ENCODE assay signal across 1 cellular context in the genomic region with DNA sequence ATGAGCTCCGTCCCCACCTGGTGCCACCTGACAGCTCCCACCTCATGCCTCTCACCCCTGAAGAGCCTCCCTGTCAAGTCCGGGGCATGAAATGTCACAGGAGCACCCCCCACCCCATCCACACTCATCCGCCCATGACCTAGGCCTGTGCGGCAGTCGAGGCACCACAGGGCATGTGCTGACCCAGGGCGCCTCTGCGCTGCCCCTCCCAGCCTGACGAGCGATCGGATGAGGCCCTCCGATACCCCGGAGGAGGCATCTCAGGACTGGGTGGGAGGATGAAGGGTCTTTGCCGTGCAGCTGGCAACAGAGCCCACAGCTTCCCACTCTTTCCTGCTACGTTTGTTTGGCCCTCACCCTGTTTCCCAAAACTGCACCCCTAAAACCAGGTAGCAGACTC.
TF ChIP-seq lines count a peak whose summit lies in the region.

No MANE protein-coding gene starts in this region.

TF ChIP-seq in H1, 55 proteins besides CTCF, POLR2A, EP300 and RAD21 (continued from another document):
- TF ChIP-seq, protein P1, sequence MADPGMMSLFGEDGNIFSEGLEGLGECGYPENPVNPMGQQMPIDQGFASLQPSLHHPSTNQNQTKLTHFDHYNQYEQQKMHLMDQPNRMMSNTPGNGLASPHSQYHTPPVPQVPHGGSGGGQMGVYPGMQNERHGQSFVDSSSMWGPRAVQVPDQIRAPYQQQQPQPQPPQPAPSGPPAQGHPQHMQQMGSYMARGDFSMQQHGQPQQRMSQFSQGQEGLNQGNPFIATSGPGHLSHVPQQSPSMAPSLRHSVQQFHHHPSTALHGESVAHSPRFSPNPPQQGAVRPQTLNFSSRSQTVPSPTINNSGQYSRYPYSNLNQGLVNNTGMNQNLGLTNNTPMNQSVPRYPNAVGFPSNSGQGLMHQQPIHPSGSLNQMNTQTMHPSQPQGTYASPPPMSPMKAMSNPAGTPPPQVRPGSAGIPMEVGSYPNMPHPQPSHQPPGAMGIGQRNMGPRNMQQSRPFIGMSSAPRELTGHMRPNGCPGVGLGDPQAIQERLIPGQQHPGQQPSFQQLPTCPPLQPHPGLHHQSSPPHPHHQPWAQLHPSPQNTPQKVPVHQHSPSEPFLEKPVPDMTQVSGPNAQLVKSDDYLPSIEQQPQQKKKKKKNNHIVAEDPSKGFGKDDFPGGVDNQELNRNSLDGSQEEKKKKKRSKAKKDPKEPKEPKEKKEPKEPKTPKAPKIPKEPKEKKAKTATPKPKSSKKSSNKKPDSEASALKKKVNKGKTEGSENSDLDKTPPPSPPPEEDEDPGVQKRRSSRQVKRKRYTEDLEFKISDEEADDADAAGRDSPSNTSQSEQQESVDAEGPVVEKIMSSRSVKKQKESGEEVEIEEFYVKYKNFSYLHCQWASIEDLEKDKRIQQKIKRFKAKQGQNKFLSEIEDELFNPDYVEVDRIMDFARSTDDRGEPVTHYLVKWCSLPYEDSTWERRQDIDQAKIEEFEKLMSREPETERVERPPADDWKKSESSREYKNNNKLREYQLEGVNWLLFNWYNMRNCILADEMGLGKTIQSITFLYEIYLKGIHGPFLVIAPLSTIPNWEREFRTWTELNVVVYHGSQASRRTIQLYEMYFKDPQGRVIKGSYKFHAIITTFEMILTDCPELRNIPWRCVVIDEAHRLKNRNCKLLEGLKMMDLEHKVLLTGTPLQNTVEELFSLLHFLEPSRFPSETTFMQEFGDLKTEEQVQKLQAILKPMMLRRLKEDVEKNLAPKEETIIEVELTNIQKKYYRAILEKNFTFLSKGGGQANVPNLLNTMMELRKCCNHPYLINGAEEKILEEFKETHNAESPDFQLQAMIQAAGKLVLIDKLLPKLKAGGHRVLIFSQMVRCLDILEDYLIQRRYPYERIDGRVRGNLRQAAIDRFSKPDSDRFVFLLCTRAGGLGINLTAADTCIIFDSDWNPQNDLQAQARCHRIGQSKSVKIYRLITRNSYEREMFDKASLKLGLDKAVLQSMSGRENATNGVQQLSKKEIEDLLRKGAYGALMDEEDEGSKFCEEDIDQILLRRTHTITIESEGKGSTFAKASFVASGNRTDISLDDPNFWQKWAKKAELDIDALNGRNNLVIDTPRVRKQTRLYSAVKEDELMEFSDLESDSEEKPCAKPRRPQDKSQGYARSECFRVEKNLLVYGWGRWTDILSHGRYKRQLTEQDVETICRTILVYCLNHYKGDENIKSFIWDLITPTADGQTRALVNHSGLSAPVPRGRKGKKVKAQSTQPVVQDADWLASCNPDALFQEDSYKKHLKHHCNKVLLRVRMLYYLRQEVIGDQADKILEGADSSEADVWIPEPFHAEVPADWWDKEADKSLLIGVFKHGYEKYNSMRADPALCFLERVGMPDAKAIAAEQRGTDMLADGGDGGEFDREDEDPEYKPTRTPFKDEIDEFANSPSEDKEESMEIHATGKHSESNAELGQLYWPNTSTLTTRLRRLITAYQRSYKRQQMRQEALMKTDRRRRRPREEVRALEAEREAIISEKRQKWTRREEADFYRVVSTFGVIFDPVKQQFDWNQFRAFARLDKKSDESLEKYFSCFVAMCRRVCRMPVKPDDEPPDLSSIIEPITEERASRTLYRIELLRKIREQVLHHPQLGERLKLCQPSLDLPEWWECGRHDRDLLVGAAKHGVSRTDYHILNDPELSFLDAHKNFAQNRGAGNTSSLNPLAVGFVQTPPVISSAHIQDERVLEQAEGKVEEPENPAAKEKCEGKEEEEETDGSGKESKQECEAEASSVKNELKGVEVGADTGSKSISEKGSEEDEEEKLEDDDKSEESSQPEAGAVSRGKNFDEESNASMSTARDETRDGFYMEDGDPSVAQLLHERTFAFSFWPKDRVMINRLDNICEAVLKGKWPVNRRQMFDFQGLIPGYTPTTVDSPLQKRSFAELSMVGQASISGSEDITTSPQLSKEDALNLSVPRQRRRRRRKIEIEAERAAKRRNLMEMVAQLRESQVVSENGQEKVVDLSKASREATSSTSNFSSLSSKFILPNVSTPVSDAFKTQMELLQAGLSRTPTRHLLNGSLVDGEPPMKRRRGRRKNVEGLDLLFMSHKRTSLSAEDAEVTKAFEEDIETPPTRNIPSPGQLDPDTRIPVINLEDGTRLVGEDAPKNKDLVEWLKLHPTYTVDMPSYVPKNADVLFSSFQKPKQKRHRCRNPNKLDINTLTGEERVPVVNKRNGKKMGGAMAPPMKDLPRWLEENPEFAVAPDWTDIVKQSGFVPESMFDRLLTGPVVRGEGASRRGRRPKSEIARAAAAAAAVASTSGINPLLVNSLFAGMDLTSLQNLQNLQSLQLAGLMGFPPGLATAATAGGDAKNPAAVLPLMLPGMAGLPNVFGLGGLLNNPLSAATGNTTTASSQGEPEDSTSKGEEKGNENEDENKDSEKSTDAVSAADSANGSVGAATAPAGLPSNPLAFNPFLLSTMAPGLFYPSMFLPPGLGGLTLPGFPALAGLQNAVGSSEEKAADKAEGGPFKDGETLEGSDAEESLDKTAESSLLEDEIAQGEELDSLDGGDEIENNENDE (IDR thresholded peaks at IDR 0.05; ENCODE audit: insufficient replicate concordance, low read length) = no peak
- no peak for TF ChIP-seq TCF12 (IDR thresholded peaks at IDR 0.05; ENCODE audit: low read depth, low read length)
- TF ChIP-seq SP4 (IDR thresholded peaks at IDR 0.05; ENCODE audit: low read length) = no peak
- TF ChIP-seq, protein P2, sequence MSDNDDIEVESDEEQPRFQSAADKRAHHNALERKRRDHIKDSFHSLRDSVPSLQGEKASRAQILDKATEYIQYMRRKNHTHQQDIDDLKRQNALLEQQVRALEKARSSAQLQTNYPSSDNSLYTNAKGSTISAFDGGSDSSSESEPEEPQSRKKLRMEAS (IDR thresholded peaks at IDR 0.05) = no peak
